Comparison of ENCODE assay signal across 11 cellular contexts in genomic region chr7:85471740-85472139, GRCh38.
DNase-seq lines count a peak whose midpoint lies in the region; ATAC-seq and TF ChIP-seq lines count a peak whose summit lies in the region.
"Had no signal": no experiment of that assay in that cellular context is flagged by ENCODE, and none has a peak within 500 bp of the region (broad histone marks: within the 10 kb centered on the region; RNA-seq: fewer than 3 reads in every experiment).

No MANE protein-coding gene starts in this region.

- no peak for TF ChIP-seq CTCF in mammary epithelial cell (conservative IDR thresholded peaks at IDR 0.05 in 1 of 2, IDR thresholded peaks at IDR 0.05 in 1 of 2; ENCODE audit: extremely low read depth in 1 of 2, insufficient read depth in 1 of 2, low read depth in 1 of 2, low read length in 2 of 2)
- TF ChIP-seq CTCF in breast epithelium (IDR thresholded peaks at IDR 0.05), result no peak

- WGBS in mammary epithelial cell (ENCODE audit: low coverage, missing lambda C conversion rate), result 88% methylated on average over 3 of the region's 3 CpGs

- H3K36me3 ChIP-seq in mammary epithelial cell (ENCODE audit: insufficient read depth, low read length) (no peaks in the 10 kb centered on the region), breast epithelium (no peaks in the 10 kb centered on the region)

- H3K9ac ChIP-seq in mammary epithelial cell (ENCODE audit: insufficient read depth, low read length), result no peak overlapping the region

- dilution Hi-C loops in mammary epithelial cell (cut with HindIII; ENCODE audit: low sequenced_read_pairs), result no loop called here

- H3K27me3 ChIP-seq in mammary epithelial cell (ENCODE audit: insufficient read depth, low read length), result no peaks in the 10 kb centered on the region
- H3K27me3 ChIP-seq in breast epithelium, result no peaks in the 10 kb centered on the region

- ATAC-seq in HG03439 (IDR thresholded peaks at IDR 0.05; ENCODE audit: unreplicated experiment), result peak; percentile 35

- H2AFZ ChIP-seq in mammary epithelial cell (ENCODE audit: low read depth, low read length), result no peak overlapping the region

- no peaks in the 10 kb centered on the region for H3K9me3 ChIP-seq in mammary epithelial cell (replicated peaks; ENCODE audit: insufficient read depth, low read length)
- no peaks in the 10 kb centered on the region for H3K9me3 ChIP-seq in breast epithelium

- H3K4me1 ChIP-seq in mammary epithelial cell (ENCODE audit: insufficient read depth, low read length) (no peaks in the 10 kb centered on the region), breast epithelium (no peaks in the 10 kb centered on the region)

- H3K4me3 Mint-ChIP-seq in activated T-helper 2 cell treated with anti-CD3 and anti-CD28 coated beads, Interferon-gamma antibody, Interleukin-2, Interleukin-4, amounts not matched to agents 10 μg/mL and 5 μg/mL and 100 μg/mL, durations not matched to agents 14 hours and 24 hours and 36 hours (ENCODE audit: low read depth), result no peak overlapping the region
- H3K4me3 Mint-ChIP-seq: B cell; stimulated activated naive CD8-positive, alpha-beta T cell treated with anti-CD3 and anti-CD28 coated beads, Interleukin-15, Interleukin-2, amounts not matched to agents 100 ng/mL and 50 ng/mL, for 24 hours had no signal

- H3K79me2 ChIP-seq in mammary epithelial cell (ENCODE audit: insufficient read depth, low read length), result no peaks in the 10 kb centered on the region

- CTCF ChIA-PET in mammary epithelial cell (lab: Charles Lee; ENCODE audit: low non-redundant PET), result no interaction called here

- no peaks in the 10 kb centered on the region for H3K27me3 Mint-ChIP-seq in activated T-helper 2 cell treated with anti-CD3 and anti-CD28 coated beads, Interferon-gamma antibody, Interleukin-2, Interleukin-4, amounts not matched to agents 10 μg/mL and 5 μg/mL and 100 μg/mL, durations not matched to agents 14 hours and 24 hours and 36 hours (ENCODE audit: low read depth)
- H3K27me3 Mint-ChIP-seq: B cell; stimulated activated naive CD8-positive, alpha-beta T cell treated with anti-CD3 and anti-CD28 coated beads, Interleukin-15, Interleukin-2, amounts not matched to agents 100 ng/mL and 50 ng/mL, for 24 hours had no signal

- intact Hi-C loops in mammary epithelial cell (cut with micrococcal nuclease), result no loop called here
- intact Hi-C loops in breast epithelium (cut with DNase I; ENCODE audit: low total_unique reads), result no loop called here
- intact Hi-C loops in activated T-helper 2 cell treated with anti-CD3 and anti-CD28 coated beads, Interferon-gamma antibody, Interleukin-2, Interleukin-4, amounts not matched to agents 10 μg/mL and 5 μg/mL and 100 μg/mL, durations not matched to agents 14 hours and 24 hours and 36 hours (cut with micrococcal nuclease), result loop anchor here (1.0 kb wide), 1 partner anchor 311 kb away; no protein-coding TSS in a partner anchor

- no peak for TF ChIP-seq POLR2A in breast epithelium (IDR thresholded peaks at IDR 0.05)

- no peak overlapping the region for H3K4me2 ChIP-seq in mammary epithelial cell (ENCODE audit: insufficient read depth, low read depth, low read length)

- in situ Hi-C loops in mammary epithelial cell (cut with MboI; ENCODE audit: low sequenced_read_pairs in 2 of 2), result loop anchor here (25.0 kb wide), 1 partner anchor 434 kb away; no protein-coding TSS in a partner anchor

- H3K4me3 ChIP-seq in mammary epithelial cell (replicated peaks in 1 of 3; ENCODE audit: insufficient read depth in 1 of 3, low read depth in 2 of 3, low read length in 3 of 3) (no peak overlapping the region), breast epithelium (no peak overlapping the region)

- H4K20me1 ChIP-seq in mammary epithelial cell (ENCODE audit: insufficient read depth, low read length), result no peaks in the 10 kb centered on the region

- no TSS peak for BruUV-seq in mammary epithelial cell (replicated peaks; lab: Mats Ljungman, UMichigan)

- H3K9me3 Mint-ChIP-seq in activated T-helper 2 cell treated with anti-CD3 and anti-CD28 coated beads, Interferon-gamma antibody, Interleukin-2, Interleukin-4, amounts not matched to agents 10 μg/mL and 5 μg/mL and 100 μg/mL, durations not matched to agents 14 hours and 24 hours and 36 hours, result peaks cover 3% of the 10 kb centered on the region
- H3K9me3 Mint-ChIP-seq: stimulated activated naive CD8-positive, alpha-beta T cell treated with anti-CD3 and anti-CD28 coated beads, Interleukin-15, Interleukin-2, amounts not matched to agents 100 ng/mL and 50 ng/mL, for 24 hours had no signal

- H3K27ac Mint-ChIP-seq in activated T-helper 2 cell treated with anti-CD3 and anti-CD28 coated beads, Interferon-gamma antibody, Interleukin-2, Interleukin-4, amounts not matched to agents 10 μg/mL and 5 μg/mL and 100 μg/mL, durations not matched to agents 14 hours and 24 hours and 36 hours, result peak overlapping the region; percentile 80
- H3K27ac Mint-ChIP-seq: B cell; stimulated activated naive CD8-positive, alpha-beta T cell treated with anti-CD3 and anti-CD28 coated beads, Interleukin-15, Interleukin-2, amounts not matched to agents 100 ng/mL and 50 ng/mL, for 24 hours had no signal

- DNase-seq in mammary epithelial cell (peak; percentile 17), breast epithelium (ENCODE audit: low spot score in 2 of 2) (no peak), SHP77 treated with DMSO at 0.1 percent for 48 hours (lab: John Stamatoyannopoulos, UW) (no peak), NCI-H2196 treated with DMSO at 0.1 percent for 48 hours (lab: John Stamatoyannopoulos, UW; ENCODE audit: unreplicated experiment) (no peak), NCI-H146 (lab: John Stamatoyannopoulos, UW) (no peak), hypothalamus (lab: John Stamatoyannopoulos, UW) (no peak)
- no peak for DNase-seq in activated T-helper 2 cell treated with anti-CD3 and anti-CD28 coated beads, Interferon-gamma antibody, Interleukin-2, Interleukin-4, amounts not matched to agents 10 μg/mL and 5 μg/mL and 100 μg/mL, durations not matched to agents 14 hours and 24 hours and 36 hours (ENCODE audit: low spot score)
- DNase-seq: kidney glomerular epithelial cell had no signal

- H3K27ac ChIP-seq in mammary epithelial cell (ENCODE audit: insufficient read depth, low read depth, low read length) (no peak overlapping the region), breast epithelium (no peak overlapping the region)

- H3K4me1 Mint-ChIP-seq in activated T-helper 2 cell treated with anti-CD3 and anti-CD28 coated beads, Interferon-gamma antibody, Interleukin-2, Interleukin-4, amounts not matched to agents 10 μg/mL and 5 μg/mL and 100 μg/mL, durations not matched to agents 14 hours and 24 hours and 36 hours (ENCODE audit: low read depth), result peaks cover 21% of the 10 kb centered on the region

- H3K36me3 Mint-ChIP-seq in activated T-helper 2 cell treated with anti-CD3 and anti-CD28 coated beads, Interferon-gamma antibody, Interleukin-2, Interleukin-4, amounts not matched to agents 10 μg/mL and 5 μg/mL and 100 μg/mL, durations not matched to agents 14 hours and 24 hours and 36 hours (ENCODE audit: low read depth), result no peaks in the 10 kb centered on the region
